ENCODE assay signal across 1 cellular context in genomic region chr19:55146078-55146647, GRCh38.
A peak's percentile ranks its signal among the peaks of the same experiment; 100 is the strongest.
TF ChIP-seq lines count a peak whose summit lies in the region.

No MANE protein-coding gene starts in this region.

TF ChIP-seq in K562, 482 proteins besides CTCF, POLR2A, EP300 and RAD21 (continued from another document and continues in another):
- TF ChIP-seq STAT5A (IDR thresholded peaks at IDR 0.05; ENCODE audit: borderline replicate concordance, low read length) (peak; percentile 36; the same call in 1 of the 2 replicates), ETS2 (tag; IDR thresholded peaks at IDR 0.05; ENCODE audit: borderline replicate concordance, poor library complexity, severe bottlenecking) (no peak), KHSRP (IDR thresholded peaks at IDR 0.05) (no peak), NKRF (IDR thresholded peaks at IDR 0.05; ENCODE audit: borderline replicate concordance) (0 out of 2 replicates have a peak, but pooled peaks have one; percentile 40), TCF15 (CRISPR knock-in tag; IDR thresholded peaks at IDR 0.05) (no peak), VEZF1 (CRISPR knock-in tag; IDR thresholded peaks at IDR 0.05) (peak; percentile 97), ZBTB7A (IDR thresholded peaks at IDR 0.05; ENCODE audit: borderline replicate concordance, control insufficient read depth, low read depth, low read length) (peak; percentile 96), MCM2 (IDR thresholded peaks at IDR 0.05; ENCODE audit: low read depth) (no peak), IRF9 (tag; IDR thresholded peaks at IDR 0.05) (no peak), ZBTB26 (CRISPR knock-in tag; IDR thresholded peaks at IDR 0.05) (no peak), CXXC5 (CRISPR knock-in tag; IDR thresholded peaks at IDR 0.05) (peak; percentile 42; the same call in 1 of the 2 replicates), ZNF41 (CRISPR knock-in tag; conservative IDR thresholded peaks at IDR 0.05) (no peak), PTBP1 (IDR thresholded peaks at IDR 0.05; ENCODE audit: low read depth, low read length) (no peak), GTF2E2 (tag; IDR thresholded peaks at IDR 0.05) (no peak), CCNT2 (IDR thresholded peaks at IDR 0.05; ENCODE audit: borderline replicate concordance, extremely low read depth, insufficient read length, low read depth, low read length) (no peak), BMI1 (IDR thresholded peaks at IDR 0.05; ENCODE audit: low read length) (no peak), MAFG (tag; conservative IDR thresholded peaks at IDR 0.05) (no peak), ZNF239 (CRISPR knock-in tag; IDR thresholded peaks at IDR 0.05) (no peak), PBX2 (CRISPR knock-in tag; IDR thresholded peaks at IDR 0.05; ENCODE audit: low read depth) (no peak), PBX2 (tag; conservative IDR thresholded peaks at IDR 0.05; ENCODE audit: low read depth) (no peak), POLR2G (IDR thresholded peaks at IDR 0.05; ENCODE audit: low read depth, low read length) (no peak), RNF219 (CRISPR knock-in tag; IDR thresholded peaks at IDR 0.05) (no peak), ZNF512 (tag; IDR thresholded peaks at IDR 0.05) (no peak), TRIM25 (IDR thresholded peaks at IDR 0.05; ENCODE audit: borderline replicate concordance) (no peak), PTRF (tag; IDR thresholded peaks at IDR 0.05) (no peak), ZC3H4 (CRISPR knock-in tag; IDR thresholded peaks at IDR 0.05; ENCODE audit: borderline replicate concordance) (no peak), NELFE (IDR thresholded peaks at IDR 0.05; ENCODE audit: insufficient read depth, insufficient read length) (no peak), RBM22 (IDR thresholded peaks at IDR 0.05; ENCODE audit: low read depth, low read length, poor library complexity, severe bottlenecking) (no peak), THAP12 (CRISPR knock-in tag; IDR thresholded peaks at IDR 0.05) (no peak), MIER1 (IDR thresholded peaks at IDR 0.05; ENCODE audit: low read depth) (peak; percentile 46; the same call in 1 of the 2 replicates), SRSF1 (IDR thresholded peaks at IDR 0.05; ENCODE audit: low read depth, low read length) (no peak), FOS (IDR thresholded peaks at IDR 0.05; ENCODE audit: extremely low read depth, insufficient read length) (no peak), SMARCE1 (IDR thresholded peaks at IDR 0.05) (0 out of 2 replicates have a peak, but pooled peaks have one; percentile 35), SOX6 (IDR thresholded peaks at IDR 0.05) (0 out of 2 replicates have a peak, but pooled peaks have one; percentile 29), E2F1 (CRISPR knock-in tag; IDR thresholded peaks at IDR 0.05) (no peak), MYC (IDR thresholded peaks at IDR 0.05; ENCODE audit: low read depth, low read length) (0 out of 2 replicates have a peak, but pooled peaks have one; percentile 9), MYC (CRISPR knock-in tag; IDR thresholded peaks at IDR 0.05; ENCODE audit: borderline replicate concordance, low read depth) (no peak), KDM2B (CRISPR knock-in tag; IDR thresholded peaks at IDR 0.05) (no peak), NBN (IDR thresholded peaks at IDR 0.05; ENCODE audit: low read depth) (peak; percentile 81), IRF2 (CRISPR knock-in tag; IDR thresholded peaks at IDR 0.05) (no peak), ZNF165 (CRISPR knock-in tag; IDR thresholded peaks at IDR 0.05; ENCODE audit: borderline replicate concordance) (no peak)
